8 cellular contexts compared by ENCODE assay signal in genomic region chr5:173615884-173616576, GRCh38.
A peak's percentile ranks its signal among the peaks of the same experiment; 100 is the strongest.
DNase-seq lines count a peak whose midpoint lies in the region; ATAC-seq and TF ChIP-seq lines count a peak whose summit lies in the region.

No MANE protein-coding gene starts in this region.

- TF ChIP-seq CTCF in fibroblast of mammary gland (conservative IDR thresholded peaks at IDR 0.05; ENCODE audit: control insufficient read depth, insufficient read depth, low read depth, low read length), result peak; percentile 73
- peak; percentile 59 to 72 (median 67) for TF ChIP-seq CTCF in nephron (IDR thresholded peaks at IDR 0.05; ENCODE audit: unreplicated experiment in 3 of 3)

- H3K9me3 Mint-ChIP-seq in nephron, result no peaks in the 10 kb centered on the region

- peak; percentile 19 for DNase-seq in DMS 273 treated with DMSO at 0.1 percent for 48 hours (lab: John Stamatoyannopoulos, UW)
- DNase-seq in HuH-7 (ENCODE audit: low spot score), result peak; percentile 61
- DNase-seq in RKO (ENCODE audit: low spot score), result peak; percentile 90
- DNase-seq in activated T-helper 1 cell treated with anti-CD3 and anti-CD28 coated beads, Interleukin-2, amount 50 U/mL, for 16 hours (ENCODE audit: low read depth in 1 of 2, low spot score in 1 of 2), result peak; percentile 35 to 51
- DNase-seq in fibroblast of mammary gland (ENCODE audit: low read depth), result peak; percentile 79
- DNase-seq in stimulated activated naive CD8-positive, alpha-beta T cell treated with anti-CD3 and anti-CD28 coated beads, Interleukin-15, Interleukin-2, amounts not matched to agents 100 U/mL and 50 U/mL, for 24 hours, result peak; percentile 67

- peak overlapping the region; percentile 93 to 99 (median 98) for H3K4me3 Mint-ChIP-seq in nephron

- ATAC-seq in GM21526 (IDR thresholded peaks at IDR 0.05; ENCODE audit: low FRiP score, unreplicated experiment), result peak; percentile 50
- ATAC-seq in stimulated activated naive CD8-positive, alpha-beta T cell treated with anti-CD3 and anti-CD28 coated beads, Interleukin-15, Interleukin-2, amounts not matched to agents 100 U/mL and 50 U/mL, for 24 hours, result peak; percentile 48

- H3K27ac Mint-ChIP-seq in nephron, result peak overlapping the region; percentile 85 to 98 (median 90)

- peaks cover 58% of the 10 kb centered on the region for H3K4me1 Mint-ChIP-seq in nephron

- no peaks in the 10 kb centered on the region for H3K27me3 Mint-ChIP-seq in nephron (ENCODE audit: low read depth)

- peaks cover 24% of the 10 kb centered on the region for H3K36me3 Mint-ChIP-seq in nephron (ENCODE audit: low read depth)

- H3K4me3 ChIP-seq in fibroblast of mammary gland (ENCODE audit: control insufficient read depth, low read depth, low read length), result peak overlapping the region; percentile 78

Comparison
In these comparisons a context has a peak if more than half of its experiments do, and no peak if none do; other contexts are left out.
1. Peak in every context shown above with its lines: DNase-seq, ATAC-seq and H3K4me3 ChIP-seq.
2. DNase-seq: peak in every context shown above with its lines; median percentile 90 in RKO; 79 in fibroblast of mammary gland; 67 in stimulated activated naive CD8-positive, alpha-beta T cell treated with anti-CD3 and anti-CD28 coated beads, Interleukin-15, Interleukin-2, amounts not matched to agents 100 U/mL and 50 U/mL, for 24 hours; 61 in HuH-7; 43 in activated T-helper 1 cell treated with anti-CD3 and anti-CD28 coated beads, Interleukin-2, amount 50 U/mL, for 16 hours; 19 in DMS 273 treated with DMSO at 0.1 percent for 48 hours.